10 cellular contexts compared by ENCODE assay signal in the genomic region with DNA sequence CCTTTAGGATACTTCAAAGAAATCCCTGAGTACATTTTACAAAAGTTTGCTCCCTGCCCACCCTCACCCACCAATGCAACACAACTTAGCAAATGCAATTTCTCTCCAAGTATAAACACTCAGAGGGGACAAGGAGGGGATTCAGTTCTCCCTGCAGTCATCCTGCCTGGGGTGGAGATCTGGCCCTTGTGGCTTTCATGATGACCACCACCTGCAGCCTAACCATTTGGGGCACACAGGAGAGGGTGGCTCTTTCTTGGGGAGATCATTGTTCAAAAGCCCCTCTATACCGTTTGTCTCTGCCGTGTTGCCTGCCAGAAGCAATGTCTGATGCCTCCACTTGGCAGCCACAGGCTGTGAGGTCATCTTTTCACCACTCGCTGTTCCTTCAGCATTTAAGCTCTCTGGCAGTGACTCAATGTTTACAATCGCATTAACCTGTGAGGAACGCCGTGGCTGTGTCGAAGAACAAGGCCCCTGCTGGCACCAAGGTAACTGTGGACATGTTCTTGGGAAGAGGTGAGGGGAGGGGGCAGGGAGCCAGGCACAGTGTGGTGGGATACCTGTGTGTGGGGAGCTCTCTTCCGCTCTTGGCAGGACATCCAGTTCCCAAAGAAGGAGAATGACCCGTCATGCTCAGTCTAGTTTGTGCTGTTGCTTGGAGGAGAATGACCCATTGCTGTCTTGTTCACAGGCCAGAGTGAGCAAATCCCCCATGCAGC.
DNase-seq lines count a peak whose midpoint lies in the region; ATAC-seq and TF ChIP-seq lines count a peak whose summit lies in the region.
"Had no signal": no experiment of that assay in that cellular context is flagged by ENCODE, and none has a peak within 500 bp of the region (broad histone marks: within the 10 kb centered on the region; RNA-seq: fewer than 3 reads in every experiment).

No MANE protein-coding gene starts in this region.

- peak; percentile 36 for DNase-seq in AG04450 (ENCODE audit: low read depth, low spot score)
- peak; percentile 96 for DNase-seq in LNCaP clone FGC (ENCODE audit: low read depth)
- peak; percentile 69 for DNase-seq in adipocyte (ENCODE audit: low read depth)
- peak; percentile 77 for DNase-seq in kidney epithelial cell (ENCODE audit: low read depth)
- no peak for DNase-seq in NCI-H2227 (lab: John Stamatoyannopoulos, UW; ENCODE audit: unreplicated experiment)
- DNase-seq in sciatic nerve (ENCODE audit: low spot score), result no peak
- DNase-seq: activated T-cell treated with anti-CD3 and anti-CD28 coated beads, Interleukin-2, amount 50 U/mL, for 24 hours had no signal

- no peak; the same call in 1 of the 2 replicates for TF ChIP-seq CTCF in AG04450 (IDR thresholded peaks at IDR 0.05; ENCODE audit: low read depth, low read length)
- TF ChIP-seq CTCF in LNCaP clone FGC (IDR thresholded peaks at IDR 0.05; ENCODE audit: control insufficient read depth, extremely low read depth, insufficient read depth), result no peak; the same call in 1 of the 2 replicates
- TF ChIP-seq CTCF in kidney epithelial cell (IDR thresholded peaks at IDR 0.05; ENCODE audit: insufficient read depth, low read length, poor library complexity, severe bottlenecking), result no peak

- CTCF ChIA-PET in AG04450 (lab: Charles Lee), result interaction anchor here (0.9 to 1.3 kb wide), 3 partner anchors 9 to 610 kb away, joined by 3 to 6 read pairs (median 3); no protein-coding TSS in a partner anchor

- POLR2A ChIA-PET in AG04450 (lab: Yijun Ruan, JAX), result interaction anchor here (0.6 kb wide), 1 partner anchor 30 kb away, joined by 6 read pairs; no protein-coding TSS in a partner anchor

- ATAC-seq in HG03097 (IDR thresholded peaks at IDR 0.05; ENCODE audit: low FRiP score, unreplicated experiment), result no peak
- no peak for ATAC-seq in HG03571 (IDR thresholded peaks at IDR 0.05; ENCODE audit: unreplicated experiment)
- no peak for ATAC-seq in sciatic nerve
- ATAC-seq: SK-N-SH treated with all-trans-retinoic acid at 6 μM for 48 hours had no signal

- H3K27me3 ChIP-seq in AG04450 (ENCODE audit: control insufficient read depth, insufficient read depth, low read length) (no peaks in the 10 kb centered on the region), adipocyte (replicated peaks; ENCODE audit: control insufficient read depth, insufficient read depth, low read length) (no peaks in the 10 kb centered on the region), kidney epithelial cell (ENCODE audit: control insufficient read depth, insufficient read depth, low read length) (no peaks in the 10 kb centered on the region)

- peak overlapping the region; percentile 32 for H3K27ac ChIP-seq in AG04450 (ENCODE audit: low read depth, low read length)

- no peak overlapping the region for H3K4me3 ChIP-seq in AG04450 (ENCODE audit: low read depth, low read length)
- no peak overlapping the region for H3K4me3 ChIP-seq in LNCaP clone FGC (ENCODE audit: low read depth, low read length)
- no peak overlapping the region for H3K4me3 ChIP-seq in adipocyte (ENCODE audit: low read length)
- H3K4me3 ChIP-seq in kidney epithelial cell (ENCODE audit: low read depth, low read length), result no peak overlapping the region

- no peak overlapping the region for H3K9ac ChIP-seq in adipocyte (ENCODE audit: low read length)

- peaks cover 23% of the 10 kb centered on the region for H3K4me1 ChIP-seq in adipocyte (ENCODE audit: control insufficient read depth, insufficient read depth, low read length)

- H3K36me3 ChIP-seq in adipocyte (ENCODE audit: control insufficient read depth, insufficient read depth, low read length, severe bottlenecking) (no peaks in the 10 kb centered on the region), kidney epithelial cell (ENCODE audit: control insufficient read depth, insufficient read depth, low read length) (no peaks in the 10 kb centered on the region)

- intact Hi-C loops in sciatic nerve (cut with DNase I), result no loop called here

- H3K9me3 ChIP-seq in AG04450 (ENCODE audit: control insufficient read depth, insufficient read depth, low read length) (no peaks in the 10 kb centered on the region), adipocyte (ENCODE audit: control insufficient read depth, low read length) (no peaks in the 10 kb centered on the region)

Comparison
In these comparisons a context has a peak if more than half of its experiments do, and no peak if none do; other contexts are left out.
1. DNase-seq: peak in AG04450 (single experiment), LNCaP clone FGC (single experiment), adipocyte (single experiment) and kidney epithelial cell (single experiment); none in NCI-H2227 (single experiment) and sciatic nerve (single experiment).